9 cellular contexts compared by ENCODE assay signal in genomic region chr2:11583203-11583752, GRCh38. TPM values are rescaled to one million over a fixed set of nuclear protein-coding genes. Genes with fewer than 3 reads are reported as not detected.
A peak's percentile ranks its signal among the peaks of the same experiment; 100 is the strongest.
DNase-seq lines count a peak whose midpoint lies in the region; ATAC-seq and TF ChIP-seq lines count a peak whose summit lies in the region.
"Had no signal": no experiment of that assay in that cellular context is flagged by ENCODE, and none has a peak within 500 bp of the region (broad histone marks: within the 10 kb centered on the region; RNA-seq: fewer than 3 reads in every experiment).

No MANE protein-coding gene starts in this region.

- peak; percentile 20 for ATAC-seq in WTC11
- peak; percentile 32 for ATAC-seq in mucosa of descending colon

- H3K9me3 ChIP-seq in mucosa of descending colon, result no peaks in the 10 kb centered on the region
- H3K9me3 ChIP-seq: ascending aorta had no signal

- peaks cover 3% of the 10 kb centered on the region for H3K4me1 ChIP-seq in mucosa of descending colon (ENCODE audit: low read depth)
- H3K4me1 ChIP-seq: ascending aorta had no signal

- no peak overlapping the region for H3K4me3 ChIP-seq in mucosa of descending colon
- H3K4me3 ChIP-seq: ascending aorta had no signal

- H3K36me3 ChIP-seq in mucosa of descending colon (ENCODE audit: low read depth), result no peaks in the 10 kb centered on the region
- H3K36me3 ChIP-seq: ascending aorta had no signal

- H3K27me3 Mint-ChIP-seq in WTC11 (ENCODE audit: low read depth), result no peaks in the 10 kb centered on the region
- no peaks in the 10 kb centered on the region for H3K27me3 Mint-ChIP-seq in activated naive CD8-positive, alpha-beta T cell treated with anti-CD3 and anti-CD28 coated beads for 36 hours

- no peaks in the 10 kb centered on the region for H3K9me3 Mint-ChIP-seq in WTC11
- H3K9me3 Mint-ChIP-seq in activated naive CD8-positive, alpha-beta T cell treated with anti-CD3 and anti-CD28 coated beads for 36 hours, result no peaks in the 10 kb centered on the region

- peak; percentile 10 for DNase-seq in CD1c-positive myeloid dendritic cell (ENCODE audit: extremely low spot score)
- peak; percentile 26 for DNase-seq in LHCN-M2 (ENCODE audit: low read depth)
- peak; percentile 40 for DNase-seq in WTC11 (ENCODE audit: low spot score)
- DNase-seq in mucosa of descending colon, result peak in 2 of 3 donors; percentile 34 to 35
- no peak for DNase-seq in AG20443 (ENCODE audit: low spot score)
- no peak for DNase-seq in activated T-cell treated with anti-CD3 and anti-CD28 coated beads, Interleukin-2, amount 50 U/mL, for 1 hour
- DNase-seq in dermis blood vessel endothelial cell, result no peak
- no peak for DNase-seq in activated naive CD8-positive, alpha-beta T cell treated with anti-CD3 and anti-CD28 coated beads for 36 hours

- POLR2A ChIA-PET in WTC11 (lab: Charles Lee), result no interaction called here

- peaks cover 26% of the 10 kb centered on the region for H3K4me1 Mint-ChIP-seq in WTC11
- peaks cover 16% of the 10 kb centered on the region for H3K4me1 Mint-ChIP-seq in activated naive CD8-positive, alpha-beta T cell treated with anti-CD3 and anti-CD28 coated beads for 36 hours

- H3K4me3 Mint-ChIP-seq in WTC11, result no peak overlapping the region
- no peak overlapping the region for H3K4me3 Mint-ChIP-seq in activated naive CD8-positive, alpha-beta T cell treated with anti-CD3 and anti-CD28 coated beads for 36 hours

- H3K36me3 Mint-ChIP-seq in WTC11, result peaks cover 24% of the 10 kb centered on the region
- H3K36me3 Mint-ChIP-seq in activated naive CD8-positive, alpha-beta T cell treated with anti-CD3 and anti-CD28 coated beads for 36 hours, result no peaks in the 10 kb centered on the region

- peak overlapping the region; percentile 58; the same call in 1 of the 2 replicates for H3K27ac Mint-ChIP-seq in WTC11
- H3K27ac Mint-ChIP-seq in activated naive CD8-positive, alpha-beta T cell treated with anti-CD3 and anti-CD28 coated beads for 36 hours, result no peak overlapping the region

- CTCF ChIA-PET in WTC11 (lab: Charles Lee), result interaction anchor here (0.6 to 7.9 kb wide), 43 partner anchors 8 to 472 kb away, joined by 3 to 229 read pairs (median 7); partner anchors contain the start of genes E2F6, GREB1 and NTSR2

- intact Hi-C loops in mucosa of descending colon (cut with DNase I, micrococcal nuclease), result loop anchor here in 1 of 2 donors (5.0 kb wide), 1 partner anchor 106 kb away; no protein-coding TSS in a partner anchor

- no peak for TF ChIP-seq CTCF in WTC11 (IDR thresholded peaks at IDR 0.05)
- no peak for TF ChIP-seq CTCF in mucosa of descending colon (IDR thresholded peaks at IDR 0.05)

TF ChIP-seq in WTC11, 78 proteins besides CTCF, POLR2A, EP300 and RAD21:
- no peak for TF ChIP-seq PREB (CRISPR knock-in tag; IDR thresholded peaks at IDR 0.05; ENCODE audit: borderline replicate concordance)
- 0 out of 2 replicates have a peak, but pooled peaks have one; percentile 37 for TF ChIP-seq GABPB1 (CRISPR knock-in tag; IDR thresholded peaks at IDR 0.05)
- TF ChIP-seq ZNF671 (CRISPR knock-in tag; IDR thresholded peaks at IDR 0.05), result no peak

RNA-seq across cellular contexts. Expression of gene GREB1, which starts 49.4 kb away (rescaled TPM):
- total RNA-seq in LHCN-M2 (2014; rRNA removed), result 0.38 and 0.57 TPM in 2 replicates
- 0.29 TPM for polyA plus RNA-seq in LHCN-M2 (2012)
- 31.9 to 35.7 TPM (median 34.4 TPM) in 3 replicates for total RNA-seq in WTC11 (2021)
- 1 to 10 TPM; 1.4 to 2.5 (median 1.6) TPM for total RNA-seq in mucosa of descending colon
- 0.17 and 0.33 TPM in 2 replicates for total RNA-seq in dermis blood vessel endothelial cell
- total RNA-seq in activated naive CD8-positive, alpha-beta T cell treated with anti-CD3 and anti-CD28 coated beads for 36 hours, result 1 to 10 TPM in 1 of 2 experiments, under 1 TPM in 1; 0.52 to 1.0 TPM

Comparison
In these comparisons a context has a peak if more than half of its experiments do, and no peak if none do; other contexts are left out.
1. DNase-seq: peak in CD1c-positive myeloid dendritic cell (single experiment), LHCN-M2 (single experiment), WTC11 (single experiment) and mucosa of descending colon (2 of 3); none in AG20443 (single experiment), activated T-cell treated with anti-CD3 and anti-CD28 coated beads, Interleukin-2, amount 50 U/mL, for 1 hour (single experiment), dermis blood vessel endothelial cell (single experiment) and activated naive CD8-positive, alpha-beta T cell treated with anti-CD3 and anti-CD28 coated beads for 36 hours (single experiment).